In genomic region chr18:24118750-24119577, GRCh38 we compare ENCODE assay signal across 8 cellular contexts. TPM values are rescaled to one million over a fixed set of nuclear protein-coding genes. Genes with fewer than 3 reads are reported as not detected.
DNase-seq lines count a peak whose midpoint lies in the region; ATAC-seq and TF ChIP-seq lines count a peak whose summit lies in the region.

No MANE protein-coding gene starts in this region.

- H3K9ac ChIP-seq in neuronal stem cell (ENCODE audit: low read depth, low read length, poor library complexity): no peak overlapping the region

- BruUV-seq in PC-9 (replicated peaks; lab: Mats Ljungman, UMichigan): no TSS peak

- no peak overlapping the region for H3K18ac ChIP-seq in neuronal stem cell (ENCODE audit: low read length)

- no peak overlapping the region for H2BK12ac ChIP-seq in neuronal stem cell (ENCODE audit: low read length)

- no peak overlapping the region for H2BK5ac ChIP-seq in neuronal stem cell (ENCODE audit: low read length)

- 0 out of 2 replicates have a peak, but pooled peaks cover 3% of the 10 kb centered on the region for H3F3A ChIP-seq in PC-9 (ENCODE audit: insufficient read depth, low read depth)

- no peak overlapping the region for H3K14ac ChIP-seq in neuronal stem cell (ENCODE audit: low read length)

- no peak overlapping the region for H3K4me2 ChIP-seq in PC-9
- no peak overlapping the region for H3K4me2 ChIP-seq in neuronal stem cell (ENCODE audit: insufficient read depth, low read length, poor library complexity, severe bottlenecking)

- no peak overlapping the region for H2BK120ac ChIP-seq in neuronal stem cell (ENCODE audit: low read depth, low read length)

- DNase-seq in CD4-positive, alpha-beta T cell: peak; percentile 69 to 82 (median 73)
- peak; percentile 85 for DNase-seq in KBM-7
- DNase-seq in PC-9: peak; percentile 41 to 70
- peak; percentile 77 for DNase-seq in activated T-cell treated with anti-CD3 and anti-CD28 coated beads, Interleukin-2, amount 50 U/mL, for 1 hour
- peak; percentile 53 for DNase-seq in fibroblast of gingiva (ENCODE audit: low read depth)
- DNase-seq in neuronal stem cell (ENCODE audit: low spot score): peak; percentile 69
- DNase-seq in substantia nigra (lab: John Stamatoyannopoulos, UW): peak in 39 of 49 donors; percentile 2 to 65 (median 29)

- H3K9me3 ChIP-seq in CD4-positive, alpha-beta T cell (ENCODE audit: control insufficient read depth, low read length): no peaks in the 10 kb centered on the region
- no peaks in the 10 kb centered on the region for H3K9me3 ChIP-seq in PC-9 (ENCODE audit: insufficient read depth, low read depth)
- no peaks in the 10 kb centered on the region for H3K9me3 ChIP-seq in neuronal stem cell (replicated peaks in 1 of 2; ENCODE audit: control insufficient read depth in 2 of 2, insufficient read depth in 1 of 2, low read depth in 1 of 2, low read length in 2 of 2)

- POLR2A ChIA-PET in CD4-positive, alpha-beta T cell (lab: Charles Lee): interaction anchor here (1.5 kb wide), 1 partner anchor 20 kb away, joined by 3 read pairs; the partner anchor contains the start of gene CABYR
- POLR2A ChIA-PET in PC-9 (lab: Charles Lee; ENCODE audit: unreplicated experiment): interaction anchor here (0.6 to 0.7 kb wide), 2 partner anchors 121 to 373 kb away, joined by 3 to 4 read pairs; no protein-coding TSS in a partner anchor

- H3K36me3 ChIP-seq in PC-9 (ENCODE audit: low read depth): no peaks in the 10 kb centered on the region
- peaks cover 9 to 25% of the 10 kb centered on the region in 2 donors for H3K36me3 ChIP-seq in neuronal stem cell (replicated peaks in 1 of 2; ENCODE audit: control insufficient read depth in 2 of 2, insufficient read depth in 2 of 2, low read length in 2 of 2)

- CTCF ChIA-PET in CD4-positive, alpha-beta T cell (lab: Charles Lee): interaction anchor here (0.9 to 2.9 kb wide), 5 partner anchors 37 to 620 kb away, joined by 3 to 9 read pairs (median 7); no protein-coding TSS in a partner anchor
- CTCF ChIA-PET in PC-9 (lab: Charles Lee): no interaction called here

- intact Hi-C loops in CD4-positive, alpha-beta T cell (cut with DNase I, micrococcal nuclease): loop anchor here (1.0 to 5.0 kb wide), 10 partner anchors 104 to 602 kb away; partner anchors contain the start of gene TTC39C (in 1 of the 2)
- intact Hi-C loops in PC-9 (cut with micrococcal nuclease; ENCODE audit: unreplicated experiment): loop anchor here (5.0 to 10.0 kb wide), 4 partner anchors 94 to 602 kb away; no protein-coding TSS in a partner anchor

- H3K4me3 ChIP-seq in PC-9 (no peak overlapping the region), neuronal stem cell (ENCODE audit: low read length in 2 of 2) (no peak overlapping the region)

- H3K9me2 ChIP-seq in PC-9 (ENCODE audit: insufficient read depth): no peaks in the 10 kb centered on the region

- H3K79me2 ChIP-seq in PC-9 (ENCODE audit: low read depth): no peaks in the 10 kb centered on the region

- H3K27ac Mint-ChIP-seq in CD4-positive, alpha-beta T cell: peak overlapping the region; percentile 73

- 100% methylated on average over 1 of the region's 8 CpGs for WGBS in neuronal stem cell (ENCODE audit: extremely low coverage in 2 of 2, insufficient read length in 2 of 2, insufficient replicate concordance in 1 of 2), 2 donors

- H3K4me3 Mint-ChIP-seq in CD4-positive, alpha-beta T cell: no peak overlapping the region

- H3K4me1 ChIP-seq in PC-9 (replicated peaks; ENCODE audit: insufficient read depth): peaks cover 4% of the 10 kb centered on the region; the same call in 1 of the 2 replicates
- H3K4me1 ChIP-seq in neuronal stem cell (ENCODE audit: control insufficient read depth in 2 of 2, insufficient read depth in 1 of 2, low read depth in 1 of 2, low read length in 2 of 2): no peaks in the 10 kb centered on the region

- no peaks in the 10 kb centered on the region for H3K27me3 Mint-ChIP-seq in CD4-positive, alpha-beta T cell

- no peaks in the 10 kb centered on the region for H3K9me3 Mint-ChIP-seq in CD4-positive, alpha-beta T cell

- H2BK15ac ChIP-seq in neuronal stem cell (ENCODE audit: low read length): no peak overlapping the region

- H3K4ac ChIP-seq in neuronal stem cell (ENCODE audit: low read length): no peak overlapping the region

- peak; percentile 91 for TF ChIP-seq CTCF in CD4-positive, alpha-beta T cell (IDR thresholded peaks at IDR 0.05)
- TF ChIP-seq CTCF in PC-9 (conservative IDR thresholded peaks at IDR 0.05): peak; percentile 85

- no peak overlapping the region for H2AFZ ChIP-seq in PC-9
- no peak overlapping the region for H2AFZ ChIP-seq in neuronal stem cell (ENCODE audit: low read length)

- H4K91ac ChIP-seq in neuronal stem cell (ENCODE audit: low read depth, low read length, poor library complexity): no peak overlapping the region

- H3K27me3 ChIP-seq in CD4-positive, alpha-beta T cell (ENCODE audit: control insufficient read depth, insufficient read depth, low read length): no peaks in the 10 kb centered on the region
- H3K27me3 ChIP-seq in PC-9 (ENCODE audit: insufficient read depth, low read depth): no peaks in the 10 kb centered on the region
- H3K27me3 ChIP-seq in neuronal stem cell (ENCODE audit: control insufficient read depth in 3 of 3, insufficient read depth in 3 of 3, low read depth in 1 of 3, low read length in 3 of 3): no peaks in the 10 kb centered on the region

- no peak overlapping the region for H3K23ac ChIP-seq in neuronal stem cell (ENCODE audit: low read depth, low read length, poor library complexity)

- no peak overlapping the region for H4K8ac ChIP-seq in neuronal stem cell (ENCODE audit: low read depth, low read length)

- H3K79me1 ChIP-seq in neuronal stem cell (ENCODE audit: low read depth, low read length): no peaks in the 10 kb centered on the region

- H2AK5ac ChIP-seq in neuronal stem cell (ENCODE audit: low read depth, low read length): no peak overlapping the region

- peaks cover 42% of the 10 kb centered on the region for H3K4me1 Mint-ChIP-seq in CD4-positive, alpha-beta T cell (ENCODE audit: low read depth)

- in situ Hi-C loops in KBM-7 (cut with MboI; ENCODE audit: low pct_unique_long_range_greater_than_20kb, low sequenced_read_pairs): no loop called here

- no peak overlapping the region for H3K27ac ChIP-seq in CD4-positive, alpha-beta T cell (ENCODE audit: low read depth, low read length)
- H3K27ac ChIP-seq in PC-9 (no peak overlapping the region), neuronal stem cell (replicated peaks; ENCODE audit: low read length) (no peak overlapping the region), substantia nigra (ENCODE audit: low read depth, low read length, poor library complexity, severe bottlenecking) (no peak overlapping the region)

- ATAC-seq in CD4-positive, alpha-beta T cell (ENCODE audit: poor library complexity): peak; percentile 90
- peak; percentile 73 for ATAC-seq in GM19452 (IDR thresholded peaks at IDR 0.05; ENCODE audit: unreplicated experiment)

- H3K36me3 Mint-ChIP-seq in CD4-positive, alpha-beta T cell (ENCODE audit: low read depth): peaks cover 92% of the 10 kb centered on the region

- no peaks in the 10 kb centered on the region for H4K20me1 ChIP-seq in PC-9 (ENCODE audit: insufficient read depth)

RNA-seq across cellular contexts. Expression of gene CABYR, which starts 19.9 kb away (rescaled TPM):
- total RNA-seq in CD4-positive, alpha-beta T cell: under 1 TPM; 0.75 to 0.85 TPM
- total RNA-seq in PC-9 (2021): 19.5 and 32.4 TPM in 2 replicates
- polyA plus RNA-seq in neuronal stem cell (2013, experiment 1 of 2): 19.3 TPM
- polyA plus RNA-seq in neuronal stem cell (2013, experiment 2 of 2): 19.3 TPM

Comparison
In these comparisons a context has a peak if more than half of its experiments do, and no peak if none do; other contexts are left out.
1. DNase-seq: peak in every context shown above with its lines; median percentile 85 in KBM-7; 77 in activated T-cell treated with anti-CD3 and anti-CD28 coated beads, Interleukin-2, amount 50 U/mL, for 1 hour; 73 in CD4-positive, alpha-beta T cell; 69 in neuronal stem cell; 56 in PC-9; 53 in fibroblast of gingiva; 29 in substantia nigra.
2. RNA of gene CABYR, which starts 19.9 kb away (total RNA-seq): 19.5 to 32.4 TPM in PC-9; 0.75 to 0.85 TPM in CD4-positive, alpha-beta T cell; every median in the first group is over 10 times any median in the second.